ENCODE assay signal across 28 cellular contexts in the genomic region with DNA sequence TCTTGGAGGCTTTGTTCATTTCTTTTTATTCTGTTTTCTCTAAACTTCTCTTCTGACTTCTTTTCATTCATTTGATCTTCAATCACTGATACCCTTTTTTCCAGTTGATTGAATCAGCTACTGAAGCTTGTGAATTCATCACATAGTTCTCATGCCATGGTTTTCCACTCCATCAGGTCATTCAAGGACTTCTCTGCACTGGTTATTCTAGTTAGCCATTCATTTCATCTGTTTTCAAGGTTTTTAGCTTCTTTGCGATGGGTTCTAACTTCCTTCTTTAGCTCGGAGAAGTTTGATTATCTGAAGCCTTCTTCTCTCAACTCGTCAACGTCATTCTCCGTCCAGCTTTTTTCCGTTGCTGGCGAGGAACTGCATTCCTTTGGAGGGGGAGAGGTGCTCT.
"Had no signal": no experiment of that assay in that cellular context is flagged by ENCODE, and none has a peak within 500 bp of the region (broad histone marks: within the 10 kb centered on the region; RNA-seq: fewer than 3 reads in every experiment).

No MANE protein-coding gene starts in this region.

- DNase-seq: activated B cell treated with CpG ODN at 0.5 μM for 24 hours; activated CD4-positive, alpha-beta memory T cell treated with anti-CD3 and anti-CD28 coated beads for 36 hours; activated CD4-positive, alpha-beta T cell treated with anti-CD3 and anti-CD28 coated beads for 4 hours; activated CD4-positive, alpha-beta T cell treated with anti-CD3 and anti-CD28 coated beads, Interleukin-2, amount 10 ng/mL, durations not matched to agents 24 days and 14 days; activated CD4-positive, alpha-beta T cell treated with anti-CD3 and anti-CD28 coated beads, Interleukin-2, amount 50 U/mL, for 1 hour; activated CD4-positive, alpha-beta T cell treated with anti-CD3 and anti-CD28 coated beads, Interleukin-2, amount 50 U/mL, for 4 hours; activated CD4-positive, CD25-positive, alpha-beta regulatory T cell treated with anti-CD3 and anti-CD28 coated beads, Interleukin-2, amount 50 U/mL, for 72 hours; activated CD8-positive, alpha-beta memory T cell treated with anti-CD3 and anti-CD28 coated beads, Interleukin-2, amount 50 U/mL, for 4 hours; activated CD8-positive, alpha-beta T cell treated with anti-CD3 and anti-CD28 coated beads for 36 hours; activated effector memory CD4-positive, alpha-beta T cell treated with anti-CD3 and anti-CD28 coated beads, Interleukin-2, amount 50 U/mL, for 16 hours; activated gamma-delta T cell treated with Interleukin-2 at 50 U/mL for 16 hours; activated naive CD4-positive, alpha-beta T cell treated with anti-CD3 and anti-CD28 coated beads, Interleukin-2, amount 10 ng/mL, durations not matched to agents 7 days and 5 days; activated naive CD4-positive, alpha-beta T cell treated with Interleukin-2 at 50 U/mL for 16 hours; activated naive CD8-positive, alpha-beta T cell treated with anti-CD3 and anti-CD28 coated beads, Interleukin-2, amount 10 ng/mL, durations not matched to agents 7 days and 5 days; activated naive CD8-positive, alpha-beta T cell treated with anti-CD3 and anti-CD28 coated beads, Interleukin-2, amount 50 U/mL, for 24 hours; activated T-cell treated with anti-CD3 and anti-CD28 coated beads for 4 hours; activated T-cell treated with anti-CD3 and anti-CD28 coated beads, Interleukin-2, amount 50 U/mL, for 1 hour; activated T-cell treated with anti-CD3 and anti-CD28 coated beads, Interleukin-2, amount 50 U/mL, for 4 hours; activated T-cell treated with anti-CD3 and anti-CD28 coated beads, Interleukin-2, amount 50 U/mL, for 72 hours; amygdala; anterior cingulate cortex; caudate nucleus; T-helper 1 cell; T-helper 2 cell; T-helper 9 cell had no signal

- H3K4me3 ChIP-seq: ascending aorta, cardiac muscle cell had no signal

- ATAC-seq: activated CD8-positive, alpha-beta T cell treated with anti-CD3 and anti-CD28 coated beads for 36 hours; activated naive CD8-positive, alpha-beta T cell treated with anti-CD3 and anti-CD28 coated beads, Interleukin-2, amount 50 U/mL, for 24 hours; activated T-cell treated with anti-CD3 and anti-CD28 coated beads, Interleukin-2, amount 50 U/mL, for 4 hours; activated T-cell treated with anti-CD3 and anti-CD28 coated beads, Interleukin-2, amount 50 U/mL, for 72 hours; activated T-helper 17 cell treated with anti-CD3 and anti-CD28 coated beads, Interleukin-2, amount 50 U/mL, for 72 hours had no signal
